ENCODE assay signal across 1 cellular context in genomic region chr5:14744296-14745187, GRCh38.
TF ChIP-seq lines count a peak whose summit lies in the region.

No MANE protein-coding gene starts in this region.

TF ChIP-seq in HepG2, 621 proteins besides CTCF, POLR2A, EP300 and RAD21 (continued from another document and continues in another):
- no peak for TF ChIP-seq KIAA2018 (CRISPR knock-in tag; IDR thresholded peaks at IDR 0.05; ENCODE audit: borderline replicate concordance)
- no peak for TF ChIP-seq ZNF430 (CRISPR knock-in tag; IDR thresholded peaks at IDR 0.05)
- peak; percentile 83 for TF ChIP-seq HNRNPL (IDR thresholded peaks at IDR 0.05; ENCODE audit: low read depth, low read length)
- TF ChIP-seq ZNF580 (CRISPR knock-in tag; IDR thresholded peaks at IDR 0.05; ENCODE audit: borderline replicate concordance, low read depth): no peak
- no peak for TF ChIP-seq CCAR2 (optimal IDR thresholded peaks at IDR 0.05; ENCODE audit: low read depth, low read length)
- TF ChIP-seq SALL1 (CRISPR knock-in tag; IDR thresholded peaks at IDR 0.05): peak; percentile 81
- no peak for TF ChIP-seq TP53 (CRISPR knock-in tag; conservative IDR thresholded peaks at IDR 0.05)
- TF ChIP-seq ZNF121 (CRISPR knock-in tag; IDR thresholded peaks at IDR 0.05): no peak
- no peak for TF ChIP-seq ZNF768 (CRISPR knock-in tag; IDR thresholded peaks at IDR 0.05)
- no peak for TF ChIP-seq ZNF329 (CRISPR knock-in tag; IDR thresholded peaks at IDR 0.05; ENCODE audit: low read depth)
- TF ChIP-seq RBFOX2 (IDR thresholded peaks at IDR 0.05; ENCODE audit: low read depth, low read length): no peak
- TF ChIP-seq IKZF5 (CRISPR knock-in tag; IDR thresholded peaks at IDR 0.05): no peak
- TF ChIP-seq ZNF468 (CRISPR knock-in tag; IDR thresholded peaks at IDR 0.05): no peak
- no peak for TF ChIP-seq GMEB2 (CRISPR knock-in tag; IDR thresholded peaks at IDR 0.05; ENCODE audit: low read depth)
- no peak for TF ChIP-seq MEIS2 (CRISPR knock-in tag; IDR thresholded peaks at IDR 0.05)
- TF ChIP-seq HNRNPH1 (optimal IDR thresholded peaks at IDR 0.05; ENCODE audit: low read depth, low read length): no peak
- TF ChIP-seq NFE2L2 (IDR thresholded peaks at IDR 0.05; ENCODE audit: low read length): no peak
- no peak for TF ChIP-seq ZNF431 (CRISPR knock-in tag; IDR thresholded peaks at IDR 0.05; ENCODE audit: borderline replicate concordance, low read depth)
- TF ChIP-seq ZBTB26 (CRISPR knock-in tag; IDR thresholded peaks at IDR 0.05; ENCODE audit: borderline replicate concordance): no peak
- peak; percentile 65 for TF ChIP-seq RXRA (CRISPR knock-in tag; IDR thresholded peaks at IDR 0.05)
- no peak for TF ChIP-seq FLYWCH1 (CRISPR knock-in tag; IDR thresholded peaks at IDR 0.05)
- no peak for TF ChIP-seq AFF4 (CRISPR knock-in tag; IDR thresholded peaks at IDR 0.05)
- TF ChIP-seq SKIL (CRISPR knock-in tag; IDR thresholded peaks at IDR 0.05; ENCODE audit: borderline replicate concordance): no peak
- TF ChIP-seq ZBTB7A (CRISPR knock-in tag; IDR thresholded peaks at IDR 0.05): no peak
- TF ChIP-seq GPN1 (CRISPR knock-in tag; IDR thresholded peaks at IDR 0.05; ENCODE audit: borderline replicate concordance): no peak
- TF ChIP-seq TEAD2 (CRISPR knock-in tag; IDR thresholded peaks at IDR 0.05): no peak
- TF ChIP-seq MBD4 (IDR thresholded peaks at IDR 0.05; ENCODE audit: borderline replicate concordance, low read length): no peak
- TF ChIP-seq PAXIP1 (CRISPR knock-in tag; conservative IDR thresholded peaks at IDR 0.05): peak; percentile 64
- peak; percentile 52; the same call in 1 of the 2 replicates for TF ChIP-seq SOX5 (CRISPR knock-in tag; IDR thresholded peaks at IDR 0.05; ENCODE audit: borderline replicate concordance)
- TF ChIP-seq PREB (CRISPR knock-in tag; IDR thresholded peaks at IDR 0.05): no peak
- TF ChIP-seq KAT2B (IDR thresholded peaks at IDR 0.05; ENCODE audit: borderline replicate concordance, low read depth, low read length): no peak
- TF ChIP-seq HNRNPK (IDR thresholded peaks at IDR 0.05; ENCODE audit: low read depth, low read length, poor library complexity, severe bottlenecking): no peak
- TF ChIP-seq CERS6 (CRISPR knock-in tag; IDR thresholded peaks at IDR 0.05): no peak
